Comparison of ENCODE assay signal across 8 cellular contexts in genomic region chr1:234065794-234066447, GRCh38.
A peak's percentile ranks its signal among the peaks of the same experiment; 100 is the strongest.
DNase-seq lines count a peak whose midpoint lies in the region; ATAC-seq and TF ChIP-seq lines count a peak whose summit lies in the region.

No MANE protein-coding gene starts in this region.

- H3K36me3 ChIP-seq in KMS-11 (ENCODE audit: insufficient read depth) (no peaks in the 10 kb centered on the region), prostate gland (no peaks in the 10 kb centered on the region)

- 28% methylated on average over 17 of the region's 17 CpGs for WGBS in prostate gland

- H3K27ac Mint-ChIP-seq in stimulated activated memory B cell treated with anti-CD40 and anti-IgM and Interleukin-4, amounts not matched to agents 10 μg/mL and 1 μg/mL and 100 μg/mL, for 72 hours: no peak overlapping the region

- H3K79me2 ChIP-seq in KMS-11 (ENCODE audit: insufficient read depth, low read depth): no peaks in the 10 kb centered on the region

- ATAC-seq in stimulated activated memory B cell treated with anti-CD40 and anti-IgM and Interleukin-4, amounts not matched to agents 10 μg/mL and 1 μg/mL and 100 μg/mL, for 72 hours: no peak

- H3K4me3 ChIP-seq in KMS-11 (IDR thresholded peaks at IDR 0.05; ENCODE audit: insufficient read depth, low read depth, low read length) (no peak overlapping the region), prostate gland (no peak overlapping the region)

- H3K27me3 ChIP-seq in KMS-11 (ENCODE audit: insufficient read depth, low read depth) (no peaks in the 10 kb centered on the region), prostate gland (replicated peaks; ENCODE audit: insufficient read depth) (no peaks in the 10 kb centered on the region)

- H3K9ac ChIP-seq in KMS-11: no peak overlapping the region

- peaks cover 6% of the 10 kb centered on the region for H3K4me1 Mint-ChIP-seq in stimulated activated memory B cell treated with anti-CD40 and anti-IgM and Interleukin-4, amounts not matched to agents 10 μg/mL and 1 μg/mL and 100 μg/mL, for 72 hours

- intact Hi-C loops in prostate gland (cut with DNase I): loop anchor here (10.0 kb wide), 1 partner anchor 621 kb away; no protein-coding TSS in a partner anchor

- no peak overlapping the region for H3K4me2 ChIP-seq in KMS-11

- H3K9me3 Mint-ChIP-seq in stimulated activated memory B cell treated with anti-CD40 and anti-IgM and Interleukin-4, amounts not matched to agents 10 μg/mL and 1 μg/mL and 100 μg/mL, for 72 hours: peaks cover 6% of the 10 kb centered on the region

- H3K9me3 ChIP-seq in prostate gland: no peaks in the 10 kb centered on the region

- in situ Hi-C loops in GM13977 (cut with MboI; ENCODE audit: low pct_unique_long_range_greater_than_20kb, low sequenced_read_pairs, unreplicated experiment): loop anchor here (25.0 kb wide), 1 partner anchor 679 kb away; no protein-coding TSS in a partner anchor

- H3K27ac ChIP-seq in 22Rv1 (no peak overlapping the region), KMS-11 (no peak overlapping the region), prostate gland (no peak overlapping the region)

- TF ChIP-seq CTCF in 22Rv1 (IDR thresholded peaks at IDR 0.05): peak; percentile 98
- peak; percentile 84 for TF ChIP-seq CTCF in GM13977 (IDR thresholded peaks at IDR 0.05; ENCODE audit: extremely low read depth, insufficient read depth, missing control alignments)
- peak; percentile 84 for TF ChIP-seq CTCF in KMS-11 (conservative IDR thresholded peaks at IDR 0.05; ENCODE audit: low read depth, low read length)
- TF ChIP-seq CTCF in prostate gland (IDR thresholded peaks at IDR 0.05): peak; percentile 41 to 72 (median 64)

- peaks cover 11% of the 10 kb centered on the region for H3K36me3 Mint-ChIP-seq in stimulated activated memory B cell treated with anti-CD40 and anti-IgM and Interleukin-4, amounts not matched to agents 10 μg/mL and 1 μg/mL and 100 μg/mL, for 72 hours

- H3K4me1 ChIP-seq in KMS-11 (ENCODE audit: low read depth, poor library complexity, severe bottlenecking) (no peaks in the 10 kb centered on the region), prostate gland (replicated peaks) (no peaks in the 10 kb centered on the region)

- H3K27me3 Mint-ChIP-seq in stimulated activated memory B cell treated with anti-CD40 and anti-IgM and Interleukin-4, amounts not matched to agents 10 μg/mL and 1 μg/mL and 100 μg/mL, for 72 hours: peaks cover 20% of the 10 kb centered on the region

- no peak for TF ChIP-seq POLR2A in prostate gland (IDR thresholded peaks at IDR 0.05)

- DNase-seq in GM13977 (ENCODE audit: low spot score) (peak; percentile 62), SHP77 treated with DMSO at 0.1 percent for 48 hours (lab: John Stamatoyannopoulos, UW) (peak; percentile 24), globus pallidus (ENCODE audit: low spot score) (peak; percentile 58), prostate gland (ENCODE audit: low spot score) (peak; percentile 68)
- DNase-seq in activated gamma-delta T cell treated with anti-CD3 and anti-CD28 coated beads, Interleukin-2, amount 50 U/mL, for 16 hours (ENCODE audit: low read depth): peak; percentile 43

- H2AFZ ChIP-seq in KMS-11 (ENCODE audit: low read depth): no peak overlapping the region

- no peak overlapping the region for H3K4me3 Mint-ChIP-seq in stimulated activated memory B cell treated with anti-CD40 and anti-IgM and Interleukin-4, amounts not matched to agents 10 μg/mL and 1 μg/mL and 100 μg/mL, for 72 hours

- no peaks in the 10 kb centered on the region for H4K20me1 ChIP-seq in KMS-11 (ENCODE audit: insufficient read depth)
